1 cellular context compared by ENCODE assay signal in the genomic region with DNA sequence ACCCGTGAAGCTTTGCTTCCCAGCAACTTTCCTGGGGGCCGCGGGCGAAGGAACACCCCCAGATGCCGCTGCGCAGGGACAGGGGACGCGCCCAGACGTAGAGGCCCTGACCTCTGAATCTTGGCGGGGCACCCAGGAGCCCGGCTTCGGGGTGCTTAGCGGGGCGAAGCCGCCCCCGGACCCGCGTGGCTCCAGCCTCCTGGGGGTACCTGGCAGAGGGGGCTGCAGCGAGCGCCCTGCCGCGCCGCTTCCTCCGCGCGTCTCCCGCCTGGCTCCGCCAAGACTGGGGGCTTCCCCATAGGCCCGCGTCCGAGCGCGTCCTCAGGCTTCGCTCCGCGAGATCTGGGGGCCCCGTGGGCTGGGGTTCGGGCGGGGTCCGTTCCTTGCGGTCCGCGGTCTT.
TF ChIP-seq lines count a peak whose summit lies in the region.

No MANE protein-coding gene starts in this region.

TF ChIP-seq in endothelial cell of umbilical vein, 7 proteins besides CTCF, POLR2A, EP300 and RAD21:
- TF ChIP-seq EZH2 (IDR thresholded peaks at IDR 0.05; ENCODE audit: borderline replicate concordance, low read depth, low read length, severe bottlenecking) (no peak), GATA2 (IDR thresholded peaks at IDR 0.05; ENCODE audit: insufficient read depth, insufficient read length, low read depth, low read length) (no peak), MAX (IDR thresholded peaks at IDR 0.05; ENCODE audit: insufficient read depth, insufficient read length) (no peak), JUN (IDR thresholded peaks at IDR 0.05; ENCODE audit: borderline replicate concordance, insufficient read depth, insufficient read length, low read depth) (no peak), FOS (IDR thresholded peaks at IDR 0.05; ENCODE audit: borderline replicate concordance, insufficient read depth, low read length) (no peak), MYC (IDR thresholded peaks at IDR 0.05; ENCODE audit: low read depth, low read length) (no peak), POLR2AphosphoS5 (IDR thresholded peaks at IDR 0.05; ENCODE audit: insufficient read depth, low read depth, low read length) (no peak)
